In genomic region chr2:213187386-213187785, GRCh38 we compare ENCODE assay signal across 1 cellular context.
TF ChIP-seq lines count a peak whose summit lies in the region.

No MANE protein-coding gene starts in this region.

TF ChIP-seq in GM23338, 12 proteins besides CTCF, POLR2A, EP300 and RAD21:
- no peak for TF ChIP-seq REST (IDR thresholded peaks at IDR 0.05; ENCODE audit: unreplicated experiment)
